Comparison of ENCODE assay signal across 9 cellular contexts in the genomic region with DNA sequence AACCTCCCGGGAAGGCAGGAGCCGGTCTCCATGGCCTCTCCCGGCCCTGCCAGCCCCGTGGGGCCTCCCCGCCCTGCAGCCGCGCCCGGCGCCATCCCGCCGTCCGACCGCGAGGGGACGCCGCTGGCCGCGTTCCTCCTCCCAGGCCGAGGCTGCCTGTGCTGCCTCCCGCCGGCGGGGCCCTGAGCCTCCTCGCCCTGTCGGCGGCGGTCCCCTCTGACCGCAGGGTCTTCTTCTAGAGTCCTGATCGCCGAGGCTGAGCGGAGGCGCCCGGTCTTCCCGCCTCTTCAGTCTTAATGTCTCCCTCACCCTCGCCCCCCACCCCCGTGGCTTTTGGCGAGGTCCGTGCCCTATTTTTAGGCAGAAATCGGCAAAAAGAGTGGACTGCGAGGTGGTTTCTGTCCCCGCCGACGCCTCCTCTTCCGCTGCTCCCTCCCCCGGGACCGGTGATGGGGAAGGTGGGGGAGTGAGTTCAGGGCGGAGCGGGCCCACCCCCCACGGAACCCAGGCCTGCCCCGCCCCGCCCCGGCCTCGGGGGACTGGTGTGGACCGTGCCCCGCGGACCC. TPM values are rescaled to one million over a fixed set of nuclear protein-coding genes. Genes with fewer than 3 reads are reported as not detected.
DNase-seq lines count a peak whose midpoint lies in the region; ATAC-seq, FAIRE-seq and TF ChIP-seq lines count a peak whose summit lies in the region.
"Had no signal": no experiment of that assay in that cellular context is flagged by ENCODE, and none has a peak within 500 bp of the region (broad histone marks: within the 10 kb centered on the region; RNA-seq: fewer than 3 reads in every experiment).

No MANE protein-coding gene starts in this region.

- no peak for TF ChIP-seq POLR2A in Peyer's patch (IDR thresholded peaks at IDR 0.05)

- H3K27ac ChIP-seq in Peyer's patch, result peak overlapping the region in 1 of 4 donors; percentile 7
- H3K27ac ChIP-seq in iPS DF 6.9 (ENCODE audit: low read length), result no peak overlapping the region

- H3K27me3 ChIP-seq in Peyer's patch (peaks cover 0 to 5% of the 10 kb centered on the region in 2 donors), iPS DF 6.9 (ENCODE audit: control insufficient read depth, insufficient read depth, low read length) (peaks cover 4% of the 10 kb centered on the region; the same call in 1 of the 2 replicates)

- peak; percentile 75 for TF ChIP-seq CTCF in HFF-Myc (IDR thresholded peaks at IDR 0.05; ENCODE audit: low read depth, low read length, missing control alignments)
- TF ChIP-seq CTCF in Peyer's patch (IDR thresholded peaks at IDR 0.05), result peak; percentile 28 to 96 (median 81)

- peak; percentile 93 for DNase-seq in DMS 273 (lab: John Stamatoyannopoulos, UW; ENCODE audit: unreplicated experiment)
- DNase-seq in HFF-Myc (ENCODE audit: extremely low read depth, low read depth), result no peak
- peak in 2 of 3 donors; percentile 79 to 86 for DNase-seq in Peyer's patch
- peak; percentile 62 for DNase-seq in amniotic epithelial cell (ENCODE audit: low read depth)
- DNase-seq in iPS DF 6.9 (ENCODE audit: low read depth, low spot score), result no peak
- peak; percentile 55 for DNase-seq in stimulated activated CD4-positive, alpha-beta T cell treated with anti-CD3 and anti-CD28 coated beads, Interleukin-1b, Interleukin-23, amount 100 ng/mL, for 48 hours
- DNase-seq in RCC 7860 (ENCODE audit: low spot score), result no peak

- H3K4me3 ChIP-seq in HFF-Myc (replicated peaks; ENCODE audit: low read depth, low read length) (peak overlapping the region; percentile 77), Peyer's patch (peak overlapping the region; percentile 16 to 46 (median 41)), iPS DF 6.9 (ENCODE audit: low read length) (peak overlapping the region; percentile 68; the same call in 1 of the 2 replicates)

- no peak for ATAC-seq in HG03095 (IDR thresholded peaks at IDR 0.05; ENCODE audit: unreplicated experiment)

- H3K9me3 ChIP-seq in Peyer's patch, result no peaks in the 10 kb centered on the region
- no peaks in the 10 kb centered on the region for H3K9me3 ChIP-seq in iPS DF 6.9 (ENCODE audit: control insufficient read depth, insufficient read depth, low read length)

- H3K36me3 ChIP-seq in Peyer's patch (no peaks in the 10 kb centered on the region), iPS DF 6.9 (ENCODE audit: control insufficient read depth, insufficient read depth, low read length) (peaks cover 3% of the 10 kb centered on the region)

- no peak for FAIRE-seq in RCC 7860 (lab: Jason Lieb, UNC)
- FAIRE-seq: TTC549 had no signal

- WGBS in iPS DF 6.9 (ENCODE audit: insufficient coverage, insufficient read length), result no CpG with 5 or more reads among the region's 55 CpGs

- peaks cover 0 to 29% (median 14%) of the 10 kb centered on the region in 4 donors for H3K4me1 ChIP-seq in Peyer's patch
- H3K4me1 ChIP-seq in iPS DF 6.9 (ENCODE audit: control insufficient read depth, insufficient read depth, low read length), result peaks cover 2% of the 10 kb centered on the region

RNA-seq across cellular contexts. Expression of gene CPNE7, which starts 0.8 kb away (rescaled TPM):
- 10 to 100 TPM in 3 of 4 donors, 1 to 10 TPM in 1; 7.4 to 48.7 (median 13.5) TPM for total RNA-seq in Peyer's patch

RNA-seq across cellular contexts. Expression of gene RPL13, which starts 14.3 kb away (rescaled TPM):
- total RNA-seq in Peyer's patch, result 1,000 to 10,000 TPM; 1,597 to 3,276 (median 2,603) TPM

RNA-seq across cellular contexts. Expression of gene DPEP1, which starts 38.7 kb away (rescaled TPM):
- total RNA-seq in Peyer's patch, result 1,000 to 10,000 TPM in 3 of 4 donors, 100 to 1,000 TPM in 1; 272 to 3,324 (median 2,161) TPM

Comparison
In these comparisons a context has a peak if more than half of its experiments do, and no peak if none do; other contexts are left out.
1. DNase-seq: peak in DMS 273 (single experiment), Peyer's patch (2 of 3), amniotic epithelial cell (single experiment) and stimulated activated CD4-positive, alpha-beta T cell treated with anti-CD3 and anti-CD28 coated beads, Interleukin-1b, Interleukin-23, amount 100 ng/mL, for 48 hours (single experiment); none in HFF-Myc (single experiment), iPS DF 6.9 (single experiment) and RCC 7860 (single experiment).
2. Peak in every context shown above with its lines, with median percentiles within 50 percentile points of each other: H3K4me3 ChIP-seq.